1 cellular context compared by ENCODE assay signal in the genomic region with DNA sequence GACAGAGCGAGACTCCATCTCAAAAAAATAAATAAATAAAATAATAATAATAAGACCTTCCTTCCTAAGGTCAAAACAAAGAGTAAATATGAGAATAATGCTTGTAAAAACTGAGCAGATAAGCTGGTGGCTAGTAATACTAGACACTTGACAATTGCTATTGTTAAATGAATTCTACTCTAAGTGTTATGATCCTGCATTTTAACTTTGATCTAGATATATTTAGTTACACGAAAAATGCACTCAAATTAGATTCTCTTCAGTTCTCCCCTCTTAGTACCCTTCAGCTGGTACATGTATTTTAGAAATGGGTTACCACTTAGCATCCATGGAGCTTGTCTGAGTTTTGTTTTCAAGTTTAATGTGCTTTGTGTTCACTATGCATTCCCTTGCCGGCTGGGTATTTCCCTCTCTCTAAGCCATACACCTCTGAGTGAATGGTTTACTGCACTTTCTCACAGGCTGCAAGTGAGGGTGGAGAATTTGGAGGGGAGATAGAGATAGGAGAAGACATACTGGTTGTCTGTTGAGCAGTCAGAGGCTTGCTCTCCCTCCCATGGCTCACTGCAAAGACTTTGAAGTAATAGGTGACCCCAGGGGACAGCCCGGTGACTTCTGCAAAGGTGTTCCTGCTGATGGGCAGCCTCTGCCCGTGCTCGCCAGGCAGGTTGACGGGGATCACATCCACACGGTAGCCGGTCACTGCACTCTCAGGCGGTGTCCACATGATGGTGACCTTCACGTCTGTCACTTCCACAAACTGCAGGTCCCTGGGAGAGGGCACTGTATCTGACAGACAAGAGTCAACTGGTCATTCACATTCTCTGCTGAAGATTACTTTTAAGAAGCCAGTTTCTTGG.
TF ChIP-seq lines count a peak whose summit lies in the region.

No MANE protein-coding gene starts in this region.

TF ChIP-seq in endothelial cell of umbilical vein, 7 proteins besides CTCF, POLR2A, EP300 and RAD21:
- no peak for TF ChIP-seq EZH2 (IDR thresholded peaks at IDR 0.05; ENCODE audit: borderline replicate concordance, low read depth, low read length, severe bottlenecking)
- no peak for TF ChIP-seq FOS (IDR thresholded peaks at IDR 0.05; ENCODE audit: borderline replicate concordance, insufficient read depth, low read length)
- no peak for TF ChIP-seq MYC (IDR thresholded peaks at IDR 0.05; ENCODE audit: low read depth, low read length)
- TF ChIP-seq, protein P1, sequence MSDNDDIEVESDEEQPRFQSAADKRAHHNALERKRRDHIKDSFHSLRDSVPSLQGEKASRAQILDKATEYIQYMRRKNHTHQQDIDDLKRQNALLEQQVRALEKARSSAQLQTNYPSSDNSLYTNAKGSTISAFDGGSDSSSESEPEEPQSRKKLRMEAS (IDR thresholded peaks at IDR 0.05; ENCODE audit: insufficient read depth, insufficient read length), result no peak
- no peak for TF ChIP-seq POLR2AphosphoS5 (IDR thresholded peaks at IDR 0.05; ENCODE audit: insufficient read depth, low read depth, low read length)
- no peak for TF ChIP-seq JUN (IDR thresholded peaks at IDR 0.05; ENCODE audit: borderline replicate concordance, insufficient read depth, insufficient read length, low read depth)
- TF ChIP-seq GATA2 (IDR thresholded peaks at IDR 0.05; ENCODE audit: insufficient read depth, insufficient read length, low read depth, low read length), result no peak
